1 cellular context compared by ENCODE assay signal in genomic region chr1:155673003-155673402, GRCh38.
TF ChIP-seq lines count a peak whose summit lies in the region.

No MANE protein-coding gene starts in this region.

TF ChIP-seq in HepG2, 621 proteins besides CTCF, POLR2A, EP300 and RAD21:
- TF ChIP-seq ZNF143 (CRISPR knock-in tag; IDR thresholded peaks at IDR 0.05), result no peak
- peak; percentile 66 for TF ChIP-seq MAFF (IDR thresholded peaks at IDR 0.05; ENCODE audit: low read depth, low read length)
- TF ChIP-seq SCMH1 (CRISPR knock-in tag; IDR thresholded peaks at IDR 0.05; ENCODE audit: borderline replicate concordance), result no peak
- TF ChIP-seq MAFK (conservative IDR thresholded peaks at IDR 0.05 in 1 of 2, IDR thresholded peaks at IDR 0.05 in 1 of 2; ENCODE audit: low read length in 2 of 2), result peak; percentile 75 to 76
- TF ChIP-seq ZNF772 (CRISPR knock-in tag; IDR thresholded peaks at IDR 0.05), result no peak
- no peak for TF ChIP-seq ZNF674 (CRISPR knock-in tag; IDR thresholded peaks at IDR 0.05; ENCODE audit: low read depth)
TF ChIP-seq in HepG2: peak in this region for 2.
